Comparison of ENCODE assay signal across 8 cellular contexts in the genomic region with DNA sequence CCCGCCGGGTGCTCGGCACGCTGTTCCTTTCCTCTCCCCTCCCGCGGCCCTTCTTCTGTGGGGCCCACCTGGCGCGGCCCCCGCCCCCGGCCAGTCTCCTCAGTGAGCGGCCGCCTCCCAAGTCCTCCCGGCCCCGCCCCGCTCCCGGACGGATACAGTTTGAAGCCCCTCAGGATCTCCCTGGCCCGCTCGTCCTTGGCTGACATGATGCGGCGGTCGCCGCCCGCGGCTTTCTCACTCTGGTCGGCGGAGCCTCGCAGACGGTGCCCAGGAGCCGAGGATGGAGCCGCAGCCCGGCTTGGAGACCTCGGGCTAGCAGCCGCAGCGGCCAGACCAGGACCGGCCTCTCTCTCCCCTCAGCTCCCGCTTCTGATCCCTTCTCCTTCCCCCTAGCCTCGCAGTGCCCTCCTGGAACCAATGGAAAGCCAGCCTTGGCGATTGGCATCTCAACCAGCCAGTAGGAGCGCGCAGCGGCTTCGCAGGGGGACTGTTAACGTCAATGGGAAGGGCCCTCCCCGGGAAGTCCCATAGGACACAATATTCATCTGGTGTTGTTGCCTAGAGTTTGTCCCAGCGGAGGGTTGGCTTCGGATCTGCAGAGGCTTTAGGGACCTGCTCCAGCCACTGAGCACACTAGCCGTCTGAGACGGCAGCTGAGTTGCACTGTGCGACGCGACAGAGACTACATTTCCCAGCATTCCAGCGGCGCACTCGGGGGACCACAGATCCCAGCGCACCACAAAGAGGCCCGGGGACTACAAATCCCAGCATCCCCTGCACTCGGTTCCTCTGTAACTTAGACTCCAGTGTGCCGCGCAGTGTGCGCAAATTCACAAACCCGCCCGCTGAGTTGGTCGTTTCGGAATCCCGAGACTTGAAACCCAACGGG. TPM values are rescaled to one million over a fixed set of nuclear protein-coding genes. Genes with fewer than 3 reads are reported as not detected.
DNase-seq lines count a peak whose midpoint lies in the region; ATAC-seq, FAIRE-seq and TF ChIP-seq lines count a peak whose summit lies in the region.

PDE6D (minus strand) TSS at position 374 of the 889 bp plus-strand sequence; CDS start at position 206, 168 bp downstream.

- H3K9me2 ChIP-seq in OCI-LY7 (ENCODE audit: insufficient read depth, low read length): no peaks in the 10 kb centered on the region

- H3K9me3 Mint-ChIP-seq in endothelial cell (ENCODE audit: unreplicated experiment) (no peaks in the 10 kb centered on the region), mesothelial cell of epicardium (no peaks in the 10 kb centered on the region)

- DNase-seq in D721Med (ENCODE audit: insufficient read length, low spot score) (peak; percentile 97), HuH-7.5 (ENCODE audit: low spot score) (peak; percentile 98), OCI-LY7 (ENCODE audit: low spot score) (peak; percentile 97), activated T-cell treated with anti-CD3 and anti-CD28 coated beads for 1 hour (ENCODE audit: low read depth) (peak; percentile 94), endothelial cell (ENCODE audit: low spot score) (peak; percentile 97), mesothelial cell of epicardium (ENCODE audit: low spot score in 2 of 2, unreplicated experiment in 2 of 2) (peak; percentile 92 to 100)
- peak; percentile 89 to 92 for DNase-seq in stimulated activated CD8-positive, alpha-beta memory T cell treated with anti-CD3 and anti-CD28 coated beads, Interleukin-15, amount 100 ng/mL, for 48 hours (ENCODE audit: low read depth in 2 of 2)

- POLR2A ChIA-PET in OCI-LY7 (lab: Charles Lee): interaction anchor here (0.5 to 0.7 kb wide), 3 partner anchors 137 to 907 kb away, joined by 3 to 7 read pairs (median 3); no protein-coding TSS in a partner anchor

- H3K4me1 Mint-ChIP-seq in endothelial cell (ENCODE audit: unreplicated experiment) (peaks cover 27% of the 10 kb centered on the region), mesothelial cell of epicardium (peaks cover 38% of the 10 kb centered on the region)

- peak within 1 kb of the TSS; percentile 91 for H3K27ac Mint-ChIP-seq in endothelial cell (ENCODE audit: unreplicated experiment)
- peak within 1 kb of the TSS; percentile 94 for H3K27ac Mint-ChIP-seq in mesothelial cell of epicardium

- peak; percentile 83 for ATAC-seq in GM21526 (IDR thresholded peaks at IDR 0.05; ENCODE audit: low FRiP score, unreplicated experiment)

- peak within 1 kb of the TSS; percentile 39 for H3K27ac ChIP-seq in OCI-LY7 (ENCODE audit: low read depth, low read length, poor library complexity, severe bottlenecking)

- FAIRE-seq in D721Med (lab: Jason Lieb, UNC): peak; percentile 32

- peaks cover 12% of the 10 kb centered on the region for H3K27me3 Mint-ChIP-seq in endothelial cell (ENCODE audit: unreplicated experiment)
- H3K27me3 Mint-ChIP-seq in mesothelial cell of epicardium (ENCODE audit: low read depth): peaks cover 3% of the 10 kb centered on the region

- H3K36me3 ChIP-seq in OCI-LY7 (ENCODE audit: insufficient read depth, low read length): peaks cover 12% of the 10 kb centered on the region; the same call in 1 of the 2 replicates

- peak within 1 kb of the TSS; percentile 90 for H3K4me2 ChIP-seq in OCI-LY7 (ENCODE audit: low read length)

- no peaks in the 10 kb centered on the region for H4K20me1 ChIP-seq in OCI-LY7 (ENCODE audit: insufficient read depth, low read length)

- H3K4me3 Mint-ChIP-seq in endothelial cell (ENCODE audit: unreplicated experiment): peak within 1 kb of the TSS; percentile 95
- peak within 1 kb of the TSS; percentile 95 for H3K4me3 Mint-ChIP-seq in mesothelial cell of epicardium

- H3K79me2 ChIP-seq in OCI-LY7 (ENCODE audit: insufficient read depth, low read depth, low read length): peaks cover 45% of the 10 kb centered on the region; the same call in 1 of the 2 replicates

- TF ChIP-seq CTCF in D721Med (IDR thresholded peaks at IDR 0.05; ENCODE audit: insufficient read depth, missing control alignments) (no peak), OCI-LY7 (conservative IDR thresholded peaks at IDR 0.05; ENCODE audit: low read length) (no peak), endothelial cell (IDR thresholded peaks at IDR 0.05; ENCODE audit: unreplicated experiment) (no peak), mesothelial cell of epicardium (IDR thresholded peaks at IDR 0.05; ENCODE audit: unreplicated experiment) (no peak)

- BruUV-seq in OCI-LY7 (replicated peaks; lab: Mats Ljungman, UMichigan): no TSS peak

- peak within 1 kb of the TSS; percentile 75 for H2AFZ ChIP-seq in OCI-LY7 (ENCODE audit: low read length)

- no peaks in the 10 kb centered on the region for H3K9me3 ChIP-seq in OCI-LY7 (ENCODE audit: low read length)

- peaks cover 5% of the 10 kb centered on the region for H3K36me3 Mint-ChIP-seq in endothelial cell (ENCODE audit: low read depth, unreplicated experiment)
- H3K36me3 Mint-ChIP-seq in mesothelial cell of epicardium: no peaks in the 10 kb centered on the region

- CTCF ChIA-PET in OCI-LY7 (lab: Charles Lee; ENCODE audit: unreplicated experiment): no interaction called here

- H3K4me3 ChIP-seq in OCI-LY7 (ENCODE audit: low read depth, low read length, poor library complexity, severe bottlenecking): peak within 1 kb of the TSS; percentile 75

- intact Hi-C loops in OCI-LY7 (cut with micrococcal nuclease; ENCODE audit: unreplicated experiment): loop anchor here (1.0 to 2.0 kb wide), 3 partner anchors 72 to 168 kb away; partner anchors contain the start of gene PTMA

- peaks cover 40% of the 10 kb centered on the region for H3K4me1 ChIP-seq in OCI-LY7 (ENCODE audit: insufficient read depth, low read length, poor library complexity, severe bottlenecking)

RNA-seq across cellular contexts. Expression of gene PDE6D, which starts in this region (rescaled TPM):
- 47.4 and 50.3 TPM in 2 replicates for total RNA-seq in OCI-LY7 (2014; rRNA removed; shearing (Covaris generic))
- total RNA-seq in OCI-LY7 (2022) (49.0 and 54.6 TPM in 2 replicates), endothelial cell (ENCODE audit: unreplicated experiment) (29.3 TPM), mesothelial cell of epicardium (15.2 to 16.5 TPM (median 15.4 TPM) in 3 replicates)

Comparison
In these comparisons a context has a peak if more than half of its experiments do, and no peak if none do; other contexts are left out.
1. Peak in every context shown above with its lines: DNase-seq, ATAC-seq, H3K4me3 ChIP-seq and H3K27ac ChIP-seq.